In genomic region chr17:16286947-16287562, GRCh38 we compare ENCODE assay signal across 8 cellular contexts.
DNase-seq lines count a peak whose midpoint lies in the region; ATAC-seq, FAIRE-seq and TF ChIP-seq lines count a peak whose summit lies in the region.

No MANE protein-coding gene starts in this region.

- ATAC-seq in GM19328 (IDR thresholded peaks at IDR 0.05; ENCODE audit: unreplicated experiment): no peak

- TF ChIP-seq CTCF in HFFc6 (IDR thresholded peaks at IDR 0.05): peak; percentile 47; the same call in 1 of the 2 replicates
- TF ChIP-seq CTCF in foreskin fibroblast (IDR thresholded peaks at IDR 0.05; ENCODE audit: low read depth, low read length): peak; percentile 27

- peak overlapping the region; percentile 100 for H3K27ac Mint-ChIP-seq in HFFc6
- H3K27ac Mint-ChIP-seq in T-helper 2 cell treated with Interferon-gamma antibody and Interleukin-4, amounts not matched to agents 5 μg/mL and 100 μg/mL, for 36 hours: peak overlapping the region; percentile 96

- peak overlapping the region; percentile 14 to 92 (median 82) for H3K27ac ChIP-seq in skin epidermis

- no peak for DNase-seq in GM12891 (ENCODE audit: insufficient read length, low spot score)
- DNase-seq in HFFc6: no peak
- DNase-seq in T-helper 2 cell treated with Interferon-gamma antibody and Interleukin-4, amounts not matched to agents 5 μg/mL and 100 μg/mL, for 36 hours (ENCODE audit: low spot score): no peak
- no peak for DNase-seq in foreskin fibroblast
- DNase-seq in NCI-H2081 treated with DMSO at 0.1 percent for 48 hours (lab: John Stamatoyannopoulos, UW): no peak
- no peak for DNase-seq in LoVo (ENCODE audit: low spot score)

- H3K4me3 ChIP-seq in foreskin fibroblast (ENCODE audit: low read depth in 1 of 2, low read length in 2 of 2) (no peak overlapping the region), skin epidermis (no peak overlapping the region)

- no peak for TF ChIP-seq POLR2A in GM12891 (IDR thresholded peaks at IDR 0.05; ENCODE audit: low read depth, low read length)

- FAIRE-seq in GM12891 (lab: Jason Lieb, UNC): no peak

- H3K36me3 Mint-ChIP-seq in HFFc6 (ENCODE audit: low read depth): peaks cover 8% of the 10 kb centered on the region; the same call in 1 of the 2 replicates
- H3K36me3 Mint-ChIP-seq in T-helper 2 cell treated with Interferon-gamma antibody and Interleukin-4, amounts not matched to agents 5 μg/mL and 100 μg/mL, for 36 hours (ENCODE audit: low read depth): peaks cover 12% of the 10 kb centered on the region

- H3K27me3 Mint-ChIP-seq in HFFc6 (ENCODE audit: insufficient read depth): no peaks in the 10 kb centered on the region
- H3K27me3 Mint-ChIP-seq in T-helper 2 cell treated with Interferon-gamma antibody and Interleukin-4, amounts not matched to agents 5 μg/mL and 100 μg/mL, for 36 hours (ENCODE audit: low read depth): no peaks in the 10 kb centered on the region

- no peaks in the 10 kb centered on the region for H3K9me3 Mint-ChIP-seq in HFFc6
- no peaks in the 10 kb centered on the region for H3K9me3 Mint-ChIP-seq in T-helper 2 cell treated with Interferon-gamma antibody and Interleukin-4, amounts not matched to agents 5 μg/mL and 100 μg/mL, for 36 hours

- H3K4me3 Mint-ChIP-seq in HFFc6: peak overlapping the region; percentile 86
- H3K4me3 Mint-ChIP-seq in T-helper 2 cell treated with Interferon-gamma antibody and Interleukin-4, amounts not matched to agents 5 μg/mL and 100 μg/mL, for 36 hours: peak overlapping the region; percentile 75

- H3K4me1 Mint-ChIP-seq in HFFc6 (ENCODE audit: low read depth): peaks cover 71% of the 10 kb centered on the region
- peaks cover 45% of the 10 kb centered on the region for H3K4me1 Mint-ChIP-seq in T-helper 2 cell treated with Interferon-gamma antibody and Interleukin-4, amounts not matched to agents 5 μg/mL and 100 μg/mL, for 36 hours (ENCODE audit: low read depth)

TF ChIP-seq in GM12891, 5 proteins besides CTCF, POLR2A, EP300 and RAD21:
- TF ChIP-seq SPI1 (IDR thresholded peaks at IDR 0.05; ENCODE audit: low read depth, low read length) (no peak), POU2F2 (IDR thresholded peaks at IDR 0.05; ENCODE audit: low read depth, low read length) (peak; percentile 38; the same call in 1 of the 2 replicates), PAX5 (IDR thresholded peaks at IDR 0.05; ENCODE audit: insufficient read depth, low read length, severe bottlenecking) (peak; percentile 83)
